8 cellular contexts compared by ENCODE assay signal in genomic region chr1:89844236-89844807, GRCh38. TPM values are rescaled to one million over a fixed set of nuclear protein-coding genes. Genes with fewer than 3 reads are reported as not detected.
DNase-seq lines count a peak whose midpoint lies in the region; ATAC-seq and TF ChIP-seq lines count a peak whose summit lies in the region.

No MANE protein-coding gene starts in this region.

- ATAC-seq in psoas muscle (no peak), GM18909 (IDR thresholded peaks at IDR 0.05; ENCODE audit: poor library complexity, unreplicated experiment) (no peak)

- no peaks in the 10 kb centered on the region for H3K27me3 Mint-ChIP-seq in T-helper 2 cell treated with Interferon-gamma antibody and Interleukin-4, amounts not matched to agents 5 μg/mL and 100 μg/mL, for 36 hours (ENCODE audit: low read depth)

- WGBS in psoas muscle, 3 donors, result 61 to 80% (median 67%) methylated on average over 7 of the region's 7 CpGs

- no peaks in the 10 kb centered on the region for H3K9me3 Mint-ChIP-seq in T-helper 2 cell treated with Interferon-gamma antibody and Interleukin-4, amounts not matched to agents 5 μg/mL and 100 μg/mL, for 36 hours

- H3K27ac ChIP-seq in coronary artery (peak overlapping the region in 1 of 2 donors; percentile 87), psoas muscle (peak overlapping the region; percentile 75)

- H3K27ac Mint-ChIP-seq in T-helper 2 cell treated with Interferon-gamma antibody and Interleukin-4, amounts not matched to agents 5 μg/mL and 100 μg/mL, for 36 hours, result peak overlapping the region; percentile 91

- H3K4me3 ChIP-seq in coronary artery (peak overlapping the region; percentile 95), psoas muscle (peak overlapping the region; percentile 90)

- H3K9me3 ChIP-seq in psoas muscle, result no peaks in the 10 kb centered on the region

- H3K4me3 Mint-ChIP-seq in T-helper 2 cell treated with Interferon-gamma antibody and Interleukin-4, amounts not matched to agents 5 μg/mL and 100 μg/mL, for 36 hours, result peak overlapping the region; percentile 95

- DNase-seq in EL, result peak; percentile 34
- no peak for DNase-seq in T-helper 2 cell treated with Interferon-gamma antibody and Interleukin-4, amounts not matched to agents 5 μg/mL and 100 μg/mL, for 36 hours (ENCODE audit: low spot score)
- DNase-seq in coronary artery (ENCODE audit: low spot score), result no peak
- DNase-seq in psoas muscle, result no peak
- DNase-seq in 8988T, result no peak
- no peak for DNase-seq in cortex of kidney (lab: John Stamatoyannopoulos, UW)
- no peak for DNase-seq in NCI-H69 (lab: John Stamatoyannopoulos, UW)

- peaks cover 34% of the 10 kb centered on the region for H3K36me3 Mint-ChIP-seq in T-helper 2 cell treated with Interferon-gamma antibody and Interleukin-4, amounts not matched to agents 5 μg/mL and 100 μg/mL, for 36 hours (ENCODE audit: low read depth)

- no peaks in the 10 kb centered on the region for H3K27me3 ChIP-seq in psoas muscle (ENCODE audit: insufficient read depth in 3 of 3, low read length in 2 of 3)

- H3K4me1 Mint-ChIP-seq in T-helper 2 cell treated with Interferon-gamma antibody and Interleukin-4, amounts not matched to agents 5 μg/mL and 100 μg/mL, for 36 hours (ENCODE audit: low read depth), result peaks cover 54% of the 10 kb centered on the region

- intact Hi-C loops in psoas muscle (cut with DNase I), result loop anchor here (10.0 kb wide), 2 partner anchors 70 to 140 kb away; no protein-coding TSS in a partner anchor

- peaks cover 4 to 17% of the 10 kb centered on the region in 2 donors for H3K36me3 ChIP-seq in psoas muscle (ENCODE audit: insufficient read depth in 1 of 2, low read depth in 1 of 2)

- TF ChIP-seq CTCF in coronary artery (IDR thresholded peaks at IDR 0.05) (no peak), psoas muscle (IDR thresholded peaks at IDR 0.05) (no peak)

- peaks cover 12% of the 10 kb centered on the region for H3K4me1 ChIP-seq in psoas muscle

RNA-seq across cellular contexts. Expression of gene LRRC8D, which starts 23.5 kb away (rescaled TPM):
- total RNA-seq in psoas muscle, result 1 to 10 TPM; 3.5 to 6.7 (median 5.4) TPM
- 1 to 10 TPM; 4.2 to 7.1 (median 5.6) TPM for polyA plus RNA-seq in psoas muscle
